Comparison of ENCODE assay signal across 1 cellular context in genomic region chr22:21688706-21689381, GRCh38.
TF ChIP-seq lines count a peak whose summit lies in the region.

No MANE protein-coding gene starts in this region.

TF ChIP-seq in HepG2, 621 proteins besides CTCF, POLR2A, EP300 and RAD21:
- TF ChIP-seq AGO2 (optimal IDR thresholded peaks at IDR 0.05; ENCODE audit: low read depth, low read length) = peak; percentile 46
- no peak for TF ChIP-seq ZNF530 (CRISPR knock-in tag; IDR thresholded peaks at IDR 0.05; ENCODE audit: low read depth)
